7 cellular contexts compared by ENCODE assay signal in genomic region chr17:1645207-1646171, GRCh38. TPM values are rescaled to one million over a fixed set of nuclear protein-coding genes. Genes with fewer than 3 reads are reported as not detected.
DNase-seq lines count a peak whose midpoint lies in the region; ATAC-seq and TF ChIP-seq lines count a peak whose summit lies in the region.

TSS of gene SCARF1 (minus strand) at chr17:1645732. CDS start at chr17:1645697, 35 bp downstream.

- CTCF ChIA-PET in mammary epithelial cell (lab: Charles Lee; ENCODE audit: low non-redundant PET), result no interaction called here

- BruUV-seq in mammary epithelial cell (replicated peaks; lab: Mats Ljungman, UMichigan), result no TSS peak

- H3K27ac ChIP-seq in mammary epithelial cell (ENCODE audit: insufficient read depth, low read depth, low read length) (no peak within 1 kb of the TSS), tibial artery (peak within 1 kb of the TSS in 1 of 2 donors; percentile 20)

- WGBS in mammary epithelial cell (ENCODE audit: low coverage, missing lambda C conversion rate), result 96% methylated on average over 19 of the region's 25 CpGs

- in situ Hi-C loops in KBM-7 (cut with MboI; ENCODE audit: low pct_unique_long_range_greater_than_20kb, low sequenced_read_pairs), result no loop called here
- in situ Hi-C loops in mammary epithelial cell (cut with MboI; ENCODE audit: low sequenced_read_pairs in 2 of 2), result loop anchor here in 1 of 2 donors (25.0 kb wide), 1 partner anchor 383 kb away; the partner anchor contains the start of gene BHLHA9

- no peaks in the 10 kb centered on the region for H4K20me1 ChIP-seq in mammary epithelial cell (ENCODE audit: insufficient read depth, low read length)

- no peak within 1 kb of the TSS for H3K4me3 ChIP-seq in mammary epithelial cell (replicated peaks in 1 of 3; ENCODE audit: insufficient read depth in 1 of 3, low read depth in 2 of 3, low read length in 3 of 3)
- H3K4me3 ChIP-seq in tibial artery, result peak within 1 kb of the TSS; percentile 34 to 39

- H3K36me3 ChIP-seq in mammary epithelial cell (ENCODE audit: insufficient read depth, low read length), result peaks cover under 1% of the 10 kb centered on the region
- H3K36me3 ChIP-seq in tibial artery, result peaks cover under 1 to 7% (median 1%) of the 10 kb centered on the region in 3 donors

- peak within 1 kb of the TSS; percentile 2 for H3K4me2 ChIP-seq in mammary epithelial cell (ENCODE audit: insufficient read depth, low read depth, low read length)

- intact Hi-C loops in mammary epithelial cell (cut with micrococcal nuclease), result loop anchor here (10.0 kb wide), 1 partner anchor 191 kb away; the partner anchor contains the start of gene CRK
- intact Hi-C loops in tibial artery (cut with DNase I; ENCODE audit: low total_unique reads), result loop anchor here (5.0 to 10.0 kb wide), 2 partner anchors 73 to 381 kb away; no protein-coding TSS in a partner anchor

- no peaks in the 10 kb centered on the region for H3K79me2 ChIP-seq in mammary epithelial cell (ENCODE audit: insufficient read depth, low read length)

- no peaks in the 10 kb centered on the region for H3K9me3 ChIP-seq in mammary epithelial cell (replicated peaks; ENCODE audit: insufficient read depth, low read length)
- H3K9me3 ChIP-seq in tibial artery, result no peaks in the 10 kb centered on the region

- DNase-seq in KBM-7, result peak; percentile 86
- DNase-seq in mammary epithelial cell, result no peak
- DNase-seq in medulla oblongata (ENCODE audit: extremely low spot score), result peak; percentile 45
- peak in 1 of 2 donors; percentile 58 for DNase-seq in tibial artery
- no peak for DNase-seq in midbrain (lab: John Stamatoyannopoulos, UW)
- DNase-seq in inferior parietal cortex (ENCODE audit: extremely low spot score), result no peak

- TF ChIP-seq CTCF in mammary epithelial cell (conservative IDR thresholded peaks at IDR 0.05 in 1 of 2, IDR thresholded peaks at IDR 0.05 in 1 of 2; ENCODE audit: extremely low read depth in 1 of 2, insufficient read depth in 1 of 2, low read depth in 1 of 2, low read length in 2 of 2), result no peak
- TF ChIP-seq CTCF in tibial artery (IDR thresholded peaks at IDR 0.05), result no peak

- no peaks in the 10 kb centered on the region for H3K27me3 ChIP-seq in mammary epithelial cell (ENCODE audit: insufficient read depth, low read length)
- H3K27me3 ChIP-seq in tibial artery, result no peaks in the 10 kb centered on the region

- ATAC-seq in GM21786 (IDR thresholded peaks at IDR 0.05; ENCODE audit: unreplicated experiment), result no peak

- H3K4me1 ChIP-seq in mammary epithelial cell (ENCODE audit: insufficient read depth, low read length) (peaks cover 43% of the 10 kb centered on the region), tibial artery (peaks cover 0 to 43% (median 30%) of the 10 kb centered on the region in 4 donors)

- no peak within 1 kb of the TSS for H3K9ac ChIP-seq in mammary epithelial cell (ENCODE audit: insufficient read depth, low read length)

- dilution Hi-C loops in mammary epithelial cell (cut with HindIII; ENCODE audit: low sequenced_read_pairs), result no loop called here

- peak within 1 kb of the TSS; percentile 51 for H2AFZ ChIP-seq in mammary epithelial cell (ENCODE audit: low read depth, low read length)

RNA-seq across cellular contexts. Expression of gene SCARF1, which starts in this region (rescaled TPM):
- total RNA-seq in mammary epithelial cell, result under 1 TPM; 0.28 to 0.83 TPM
- polyA plus RNA-seq in mammary epithelial cell, result 0.07 TPM
- polyA minus RNA-seq in mammary epithelial cell, result 0.41 TPM

Comparison
In these comparisons a context has a peak if more than half of its experiments do, and no peak if none do; other contexts are left out.
1. DNase-seq: peak in KBM-7 (single experiment) and medulla oblongata (single experiment); none in mammary epithelial cell (single experiment), midbrain (single experiment) and inferior parietal cortex (single experiment).
2. H3K4me3 ChIP-seq: peak in tibial artery (2 of 2); none in mammary epithelial cell (0 of 3).